In genomic region chr2:98775146-98775988, GRCh38 we compare ENCODE assay signal across 1 cellular context.
TF ChIP-seq lines count a peak whose summit lies in the region.

No MANE protein-coding gene starts in this region.

TF ChIP-seq in Ishikawa, 13 proteins besides CTCF, POLR2A, EP300 and RAD21 (continued from another document):
- TF ChIP-seq, protein P1, sequence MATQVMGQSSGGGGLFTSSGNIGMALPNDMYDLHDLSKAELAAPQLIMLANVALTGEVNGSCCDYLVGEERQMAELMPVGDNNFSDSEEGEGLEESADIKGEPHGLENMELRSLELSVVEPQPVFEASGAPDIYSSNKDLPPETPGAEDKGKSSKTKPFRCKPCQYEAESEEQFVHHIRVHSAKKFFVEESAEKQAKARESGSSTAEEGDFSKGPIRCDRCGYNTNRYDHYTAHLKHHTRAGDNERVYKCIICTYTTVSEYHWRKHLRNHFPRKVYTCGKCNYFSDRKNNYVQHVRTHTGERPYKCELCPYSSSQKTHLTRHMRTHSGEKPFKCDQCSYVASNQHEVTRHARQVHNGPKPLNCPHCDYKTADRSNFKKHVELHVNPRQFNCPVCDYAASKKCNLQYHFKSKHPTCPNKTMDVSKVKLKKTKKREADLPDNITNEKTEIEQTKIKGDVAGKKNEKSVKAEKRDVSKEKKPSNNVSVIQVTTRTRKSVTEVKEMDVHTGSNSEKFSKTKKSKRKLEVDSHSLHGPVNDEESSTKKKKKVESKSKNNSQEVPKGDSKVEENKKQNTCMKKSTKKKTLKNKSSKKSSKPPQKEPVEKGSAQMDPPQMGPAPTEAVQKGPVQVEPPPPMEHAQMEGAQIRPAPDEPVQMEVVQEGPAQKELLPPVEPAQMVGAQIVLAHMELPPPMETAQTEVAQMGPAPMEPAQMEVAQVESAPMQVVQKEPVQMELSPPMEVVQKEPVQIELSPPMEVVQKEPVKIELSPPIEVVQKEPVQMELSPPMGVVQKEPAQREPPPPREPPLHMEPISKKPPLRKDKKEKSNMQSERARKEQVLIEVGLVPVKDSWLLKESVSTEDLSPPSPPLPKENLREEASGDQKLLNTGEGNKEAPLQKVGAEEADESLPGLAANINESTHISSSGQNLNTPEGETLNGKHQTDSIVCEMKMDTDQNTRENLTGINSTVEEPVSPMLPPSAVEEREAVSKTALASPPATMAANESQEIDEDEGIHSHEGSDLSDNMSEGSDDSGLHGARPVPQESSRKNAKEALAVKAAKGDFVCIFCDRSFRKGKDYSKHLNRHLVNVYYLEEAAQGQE (IDR thresholded peaks at IDR 0.05; ENCODE audit: low read depth) = no peak; the same call in 1 of the 2 replicates
